Comparison of ENCODE assay signal across 20 cellular contexts in genomic region chr4:142312391-142312790, GRCh38.
DNase-seq lines count a peak whose midpoint lies in the region; ATAC-seq, FAIRE-seq and TF ChIP-seq lines count a peak whose summit lies in the region.
"Had no signal": no experiment of that assay in that cellular context is flagged by ENCODE, and none has a peak within 500 bp of the region (broad histone marks: within the 10 kb centered on the region; RNA-seq: fewer than 3 reads in every experiment).

No MANE protein-coding gene starts in this region.

- CTCF ChIA-PET in T-cell (lab: Charles Lee) (interaction anchor here in 1 of 2 donors (1.0 kb wide), 1 partner anchor 12 kb away, joined by 3 read pairs; no protein-coding TSS in a partner anchor), HepG2 (lab: Yijun Ruan, JAX; ENCODE audit: low intra/inter-chr PET ratio, low total read pairs) (no interaction called here)
- CTCF ChIA-PET in naive thymus-derived CD4-positive, alpha-beta T cell (lab: Charles Lee): no interaction called here

- H3K4me3 ChIP-seq in naive thymus-derived CD4-positive, alpha-beta T cell (ENCODE audit: low read length): no peak overlapping the region
- H3K4me3 ChIP-seq in HepG2 (replicated peaks in 1 of 3; ENCODE audit: insufficient read depth in 1 of 3, low read depth in 2 of 3, low read length in 3 of 3): no peak overlapping the region
- H3K4me3 ChIP-seq: BLaER1 treated with 17β-estradiol and CSF1 and Interleukin-3, amounts not matched to agents 10 nM and 100 nM; PC-9 had no signal

- DNase-seq in activated T-cell treated with anti-CD3 and anti-CD28 coated beads, Interleukin-2, amount 50 U/mL, for 24 hours: no peak
- DNase-seq in activated T-cell treated with anti-CD3 and anti-CD28 coated beads for 4 hours (no peak), COLO829 (ENCODE audit: low spot score) (peak; percentile 63), T-cell (no peak), 8988T (no peak), HepG2 (ENCODE audit: low spot score) (no peak)
- DNase-seq in naive thymus-derived CD4-positive, alpha-beta T cell: no peak
- DNase-seq: DMS79, HFFc6, KG1, NCI-H1105 treated with DMSO at 0.1 percent for 48 hours, NCI-H1694, NCI-H2107, NCI-H226, NCI-H524, PC-9, SIG-M5 had no signal

- no peaks in the 10 kb centered on the region for H4K20me1 ChIP-seq in HepG2 (ENCODE audit: insufficient read depth, low read length)
- H4K20me1 ChIP-seq: BLaER1 treated with 17β-estradiol and CSF1 and Interleukin-3, amounts not matched to agents 10 nM and 100 nM had no signal

- H3K27ac Mint-ChIP-seq in activated T-cell treated with anti-CD3 and anti-CD28 coated beads, Interleukin-2, amount 50 U/mL, for 24 hours: peak overlapping the region; percentile 14
- peak overlapping the region; percentile 62 to 79 for H3K27ac Mint-ChIP-seq in T-cell
- H3K27ac Mint-ChIP-seq in naive thymus-derived CD4-positive, alpha-beta T cell: peak overlapping the region in 5 of 9 donors; percentile 19 to 87 (median 75)
- H3K27ac Mint-ChIP-seq: HFFc6 had no signal

- no peak for TF ChIP-seq CTCF in HepG2 (CRISPR knock-in tag; IDR thresholded peaks at IDR 0.05)

- no peak overlapping the region for H3K4me3 Mint-ChIP-seq in activated T-cell treated with anti-CD3 and anti-CD28 coated beads, Interleukin-2, amount 50 U/mL, for 24 hours
- peak overlapping the region in 1 of 3 donors; percentile 10 for H3K4me3 Mint-ChIP-seq in T-cell
- no peak overlapping the region for H3K4me3 Mint-ChIP-seq in naive thymus-derived CD4-positive, alpha-beta T cell
- H3K4me3 Mint-ChIP-seq: HFFc6 had no signal

- no peak for FAIRE-seq in HepG2 (lab: Jason Lieb, UNC)
- FAIRE-seq: H54 had no signal

- no peaks in the 10 kb centered on the region for H3K27me3 ChIP-seq in naive thymus-derived CD4-positive, alpha-beta T cell (ENCODE audit: control insufficient read depth in 2 of 2, insufficient read depth in 2 of 2, low read length in 2 of 2)
- no peaks in the 10 kb centered on the region for H3K27me3 ChIP-seq in HepG2 (ENCODE audit: control insufficient read depth in 1 of 2, insufficient read depth in 2 of 2, low read length in 2 of 2)
- H3K27me3 ChIP-seq: BLaER1 treated with 17β-estradiol and CSF1 and Interleukin-3, amounts not matched to agents 10 nM and 100 nM had no signal

- peaks cover 0 to 20% (median 13%) of the 10 kb centered on the region in 3 experiments for H3K36me3 ChIP-seq in naive thymus-derived CD4-positive, alpha-beta T cell (ENCODE audit: control insufficient read depth in 2 of 3, insufficient read depth in 3 of 3, low read length in 3 of 3)
- H3K36me3 ChIP-seq in HepG2 (replicated peaks in 1 of 2; ENCODE audit: control insufficient read depth in 1 of 2, insufficient read depth in 2 of 2, low read length in 2 of 2): no peaks in the 10 kb centered on the region
- H3K36me3 ChIP-seq: BLaER1 treated with 17β-estradiol and CSF1 and Interleukin-3, amounts not matched to agents 10 nM and 100 nM had no signal

- ATAC-seq in T-cell (replicated peaks in 1 of 4) (no peak), HepG2 (no peak)
- no peak for ATAC-seq in naive thymus-derived CD4-positive, alpha-beta T cell

- TF ChIP-seq POLR2A in HepG2 (IDR thresholded peaks at IDR 0.05; ENCODE audit: insufficient read depth in 1 of 2, low read depth in 2 of 2, low read length in 2 of 2): no peak

- no TSS peak for BruUV-seq in HepG2 (replicated peaks; lab: Mats Ljungman, UMichigan)

- no peak for TF ChIP-seq EP300 in HepG2 (IDR thresholded peaks at IDR 0.05; ENCODE audit: low read depth in 2 of 2, low read length in 2 of 2)
- TF ChIP-seq EP300 in HepG2 (CRISPR knock-in tag; IDR thresholded peaks at IDR 0.05; ENCODE audit: borderline replicate concordance): no peak

- intact Hi-C loops in naive thymus-derived CD4-positive, alpha-beta T cell (cut with micrococcal nuclease): no loop called here
- intact Hi-C loops in HepG2 (cut with micrococcal nuclease; ENCODE audit: unreplicated experiment): no loop called here

- H3K4me1 ChIP-seq in naive thymus-derived CD4-positive, alpha-beta T cell (ENCODE audit: control insufficient read depth in 2 of 2, insufficient read depth in 2 of 2, low read length in 2 of 2): peaks cover 17 to 36% of the 10 kb centered on the region in 2 donors
- no peaks in the 10 kb centered on the region for H3K4me1 ChIP-seq in HepG2 (ENCODE audit: insufficient read depth, low read length)

- no peaks in the 10 kb centered on the region for H3K9me3 Mint-ChIP-seq in activated T-cell treated with anti-CD3 and anti-CD28 coated beads, Interleukin-2, amount 50 U/mL, for 24 hours
- no peaks in the 10 kb centered on the region for H3K9me3 Mint-ChIP-seq in T-cell
- H3K9me3 Mint-ChIP-seq in naive thymus-derived CD4-positive, alpha-beta T cell: no peaks in the 10 kb centered on the region
- H3K9me3 Mint-ChIP-seq: HFFc6 had no signal

- no peak overlapping the region for H3K4me2 ChIP-seq in HepG2 (ENCODE audit: low read depth, low read length)
- H3K4me2 ChIP-seq: BLaER1 treated with 17β-estradiol and CSF1 and Interleukin-3, amounts not matched to agents 10 nM and 100 nM; PC-9 had no signal

- H3K36me3 Mint-ChIP-seq in activated T-cell treated with anti-CD3 and anti-CD28 coated beads, Interleukin-2, amount 50 U/mL, for 24 hours (ENCODE audit: low read depth): peaks cover 85% of the 10 kb centered on the region
- H3K36me3 Mint-ChIP-seq in T-cell: peaks cover 53% of the 10 kb centered on the region
- peaks cover 8 to 55% (median 38%) of the 10 kb centered on the region in 5 donors for H3K36me3 Mint-ChIP-seq in naive thymus-derived CD4-positive, alpha-beta T cell

- in situ Hi-C loops in HepG2 (cut with HindIII; ENCODE audit: extremely low pct_ligation_motif_present, low pct_unique_long_range_greater_than_20kb): no loop called here

- H2AFZ ChIP-seq in HepG2 (ENCODE audit: low read length): no peak overlapping the region
- H2AFZ ChIP-seq: PC-9 had no signal

- 0% methylated on average over 2 of the region's 3 CpGs for WGBS in HepG2 (ENCODE audit: low lambda C conversion rate)

- H3K9me3 ChIP-seq in naive thymus-derived CD4-positive, alpha-beta T cell (ENCODE audit: control insufficient read depth in 2 of 3, low read length in 3 of 3): no peaks in the 10 kb centered on the region
- H3K9me3 ChIP-seq in HepG2 (ENCODE audit: low read length): no peaks in the 10 kb centered on the region
- H3K9me3 ChIP-seq: BLaER1 treated with 17β-estradiol and CSF1 and Interleukin-3, amounts not matched to agents 10 nM and 100 nM had no signal

- H3K79me2 ChIP-seq in HepG2 (ENCODE audit: insufficient read depth, low read length): no peaks in the 10 kb centered on the region

- no peak overlapping the region for H3K9ac ChIP-seq in HepG2 (ENCODE audit: insufficient read depth, low read depth, low read length)
- H3K9ac ChIP-seq: BLaER1 treated with 17β-estradiol and CSF1 and Interleukin-3, amounts not matched to agents 10 nM and 100 nM had no signal

- H3K4me1 Mint-ChIP-seq in activated T-cell treated with anti-CD3 and anti-CD28 coated beads, Interleukin-2, amount 50 U/mL, for 24 hours (ENCODE audit: low read depth): peaks cover 57% of the 10 kb centered on the region
- peaks cover 51 to 70% (median 63%) of the 10 kb centered on the region in 3 donors for H3K4me1 Mint-ChIP-seq in T-cell
- H3K4me1 Mint-ChIP-seq in naive thymus-derived CD4-positive, alpha-beta T cell: peaks cover 30 to 84% (median 69%) of the 10 kb centered on the region in 7 donors

- TF ChIP-seq RAD21 in HepG2 (CRISPR knock-in tag; IDR thresholded peaks at IDR 0.05): no peak

- POLR2A ChIA-PET in T-cell (lab: Charles Lee) (no interaction called here), HepG2 (lab: Yijun Ruan, JAX) (no interaction called here)
- POLR2A ChIA-PET in naive thymus-derived CD4-positive, alpha-beta T cell (lab: Charles Lee): no interaction called here

- no peaks in the 10 kb centered on the region for H3K27me3 Mint-ChIP-seq in activated T-cell treated with anti-CD3 and anti-CD28 coated beads, Interleukin-2, amount 50 U/mL, for 24 hours
- H3K27me3 Mint-ChIP-seq in T-cell: no peaks in the 10 kb centered on the region
- H3K27me3 Mint-ChIP-seq in naive thymus-derived CD4-positive, alpha-beta T cell: no peaks in the 10 kb centered on the region

- H3K27ac ChIP-seq in naive thymus-derived CD4-positive, alpha-beta T cell (ENCODE audit: low read depth, low read length): no peak overlapping the region
- no peak overlapping the region for H3K27ac ChIP-seq in HepG2 (ENCODE audit: extremely low read length, insufficient read depth, low read length)
- H3K27ac ChIP-seq: BLaER1 treated with 17β-estradiol and CSF1 and Interleukin-3, amounts not matched to agents 10 nM and 100 nM; PC-9; RWPE1 had no signal

TF ChIP-seq in HepG2, 621 proteins besides CTCF, POLR2A, EP300 and RAD21 (continues in another document):
- TF ChIP-seq SMYD3 (CRISPR knock-in tag; IDR thresholded peaks at IDR 0.05): no peak
- TF ChIP-seq DR1 (CRISPR knock-in tag; IDR thresholded peaks at IDR 0.05): no peak
- no peak for TF ChIP-seq ZNF10 (CRISPR knock-in tag; IDR thresholded peaks at IDR 0.05; ENCODE audit: borderline replicate concordance, low read depth)
- TF ChIP-seq FOXA1 (IDR thresholded peaks at IDR 0.05): no peak
- no peak for TF ChIP-seq FOXA1 (CRISPR knock-in tag; IDR thresholded peaks at IDR 0.05)
- TF ChIP-seq LRRFIP1 (CRISPR knock-in tag; conservative IDR thresholded peaks at IDR 0.05): no peak
- no peak for TF ChIP-seq CREB1 (IDR thresholded peaks at IDR 0.05)
- no peak for TF ChIP-seq CREB1 (CRISPR knock-in tag; IDR thresholded peaks at IDR 0.05)
- no peak for TF ChIP-seq RAD51 (IDR thresholded peaks at IDR 0.05; ENCODE audit: borderline replicate concordance)
- TF ChIP-seq KDM6A (CRISPR knock-in tag; IDR thresholded peaks at IDR 0.05; ENCODE audit: low read depth): no peak

Comparison
In these comparisons a context has a peak if more than half of its experiments do, and no peak if none do; other contexts are left out.
1. H3K27ac Mint-ChIP-seq: peak in every context shown above with its lines; median percentile 75 in naive thymus-derived CD4-positive, alpha-beta T cell; 70 in T-cell; 14 in activated T-cell treated with anti-CD3 and anti-CD28 coated beads, Interleukin-2, amount 50 U/mL, for 24 hours.